Comparison of ENCODE assay signal across 11 cellular contexts in genomic region chr20:32470940-32471339, GRCh38.
DNase-seq lines count a peak whose midpoint lies in the region; ATAC-seq, FAIRE-seq and TF ChIP-seq lines count a peak whose summit lies in the region.
"Had no signal": no experiment of that assay in that cellular context is flagged by ENCODE, and none has a peak within 500 bp of the region (broad histone marks: within the 10 kb centered on the region; RNA-seq: fewer than 3 reads in every experiment).

No MANE protein-coding gene starts in this region.

- peak overlapping the region; percentile 20 for H3K4me2 ChIP-seq in endothelial cell of umbilical vein (ENCODE audit: insufficient read depth, low read length)
- H3K4me2 ChIP-seq in neuronal stem cell (ENCODE audit: insufficient read depth, low read length, poor library complexity, severe bottlenecking): no peak overlapping the region

- peak overlapping the region; percentile 25 for H3K14ac ChIP-seq in neuronal stem cell (ENCODE audit: low read length)

- peak overlapping the region; percentile 14 for H2BK15ac ChIP-seq in neuronal stem cell (ENCODE audit: low read length)

- peak; percentile 52 for FAIRE-seq in endothelial cell of umbilical vein (lab: Jason Lieb, UNC)

- H3K27me3 ChIP-seq in left ventricle myocardium inferior (ENCODE audit: low read depth): no peaks in the 10 kb centered on the region
- no peaks in the 10 kb centered on the region for H3K27me3 ChIP-seq in endothelial cell of umbilical vein (ENCODE audit: control insufficient read depth in 2 of 2, insufficient read depth in 2 of 2, low read length in 2 of 2)
- H3K27me3 ChIP-seq in neuronal stem cell (ENCODE audit: control insufficient read depth in 3 of 3, insufficient read depth in 3 of 3, low read depth in 1 of 3, low read length in 3 of 3): no peaks in the 10 kb centered on the region
- no peaks in the 10 kb centered on the region for H3K27me3 ChIP-seq in upper lobe of right lung
- H3K27me3 ChIP-seq in body of pancreas: no peaks in the 10 kb centered on the region
- H3K27me3 ChIP-seq: testis had no signal

- no peak overlapping the region for H4K8ac ChIP-seq in neuronal stem cell (ENCODE audit: low read depth, low read length)

- H3K36me3 ChIP-seq in left ventricle myocardium inferior: peaks cover 4% of the 10 kb centered on the region
- H3K36me3 ChIP-seq in endothelial cell of umbilical vein (ENCODE audit: control insufficient read depth in 2 of 2, extremely low read depth in 1 of 2, insufficient read depth in 2 of 2, low read length in 2 of 2): peaks cover 12 to 16% of the 10 kb centered on the region in 2 experiments
- H3K36me3 ChIP-seq in neuronal stem cell (replicated peaks in 1 of 2; ENCODE audit: control insufficient read depth in 2 of 2, insufficient read depth in 2 of 2, low read length in 2 of 2): peaks cover 9 to 52% of the 10 kb centered on the region in 2 donors
- no peaks in the 10 kb centered on the region for H3K36me3 ChIP-seq in upper lobe of right lung
- H3K36me3 ChIP-seq in body of pancreas (replicated peaks in 1 of 2; ENCODE audit: insufficient read depth in 1 of 2, low read depth in 2 of 2): no peaks in the 10 kb centered on the region

- H2BK120ac ChIP-seq in neuronal stem cell (ENCODE audit: low read depth, low read length): no peak overlapping the region

- peaks cover 99% of the 10 kb centered on the region for H3K4me1 ChIP-seq in left ventricle myocardium inferior
- peaks cover 94% of the 10 kb centered on the region for H3K4me1 ChIP-seq in endothelial cell of umbilical vein (ENCODE audit: control insufficient read depth, extremely low read depth, insufficient read depth, low read length)
- H3K4me1 ChIP-seq in neuronal stem cell (ENCODE audit: control insufficient read depth in 2 of 2, insufficient read depth in 1 of 2, low read depth in 1 of 2, low read length in 2 of 2): peaks cover 37 to 52% of the 10 kb centered on the region in 2 donors
- H3K4me1 ChIP-seq in upper lobe of right lung: peaks cover 75% of the 10 kb centered on the region
- peaks cover 59% of the 10 kb centered on the region for H3K4me1 ChIP-seq in body of pancreas

- no peak for ATAC-seq in left cardiac atrium
- ATAC-seq in upper lobe of right lung: no peak
- no peak for ATAC-seq in GM18909 (IDR thresholded peaks at IDR 0.05; ENCODE audit: poor library complexity, unreplicated experiment)
- no peak for ATAC-seq in body of pancreas
- ATAC-seq: esophagus mucosa had no signal

- DNase-seq in left ventricle myocardium inferior (no peak), left cardiac atrium (no peak), endothelial cell of umbilical vein (ENCODE audit: low read depth, low spot score) (no peak), neuronal stem cell (ENCODE audit: low spot score) (no peak), upper lobe of right lung (no peak), body of pancreas (no peak)
- no peak for DNase-seq in activated effector memory CD4-positive, alpha-beta T cell treated with anti-CD3 and anti-CD28 coated beads, Interleukin-2, amount 50 U/mL, for 16 hours
- DNase-seq: NCI-H1694, testis had no signal

- H4K91ac ChIP-seq in neuronal stem cell (ENCODE audit: low read depth, low read length, poor library complexity): no peak overlapping the region

- H2BK12ac ChIP-seq in neuronal stem cell (ENCODE audit: low read length): peak overlapping the region; percentile 96

- no peak for TF ChIP-seq POLR2A in endothelial cell of umbilical vein (IDR thresholded peaks at IDR 0.05; ENCODE audit: low read depth, low read length)
- TF ChIP-seq POLR2A in body of pancreas (IDR thresholded peaks at IDR 0.05): no peak

- H4K20me1 ChIP-seq in endothelial cell of umbilical vein (replicated peaks; ENCODE audit: control insufficient read depth, extremely low read depth, insufficient read depth, low read length): no peaks in the 10 kb centered on the region

- no peak overlapping the region for H3K4ac ChIP-seq in neuronal stem cell (ENCODE audit: low read length)

- CTCF ChIA-PET in endothelial cell of umbilical vein (lab: Charles Lee): interaction anchor here (1.0 to 2.4 kb wide), 8 partner anchors 10 to 182 kb away, joined by 3 to 24 read pairs (median 6); no protein-coding TSS in a partner anchor

- H3K9me1 ChIP-seq in endothelial cell of umbilical vein (replicated peaks; ENCODE audit: control insufficient read depth, extremely low read depth, insufficient read depth, low read length): no peaks in the 10 kb centered on the region

- H3K9me3 ChIP-seq in left ventricle myocardium inferior (replicated peaks): no peaks in the 10 kb centered on the region
- no peaks in the 10 kb centered on the region for H3K9me3 ChIP-seq in endothelial cell of umbilical vein (replicated peaks; ENCODE audit: control insufficient read depth, insufficient read depth, low read length)
- no peaks in the 10 kb centered on the region for H3K9me3 ChIP-seq in neuronal stem cell (replicated peaks in 1 of 2; ENCODE audit: control insufficient read depth in 2 of 2, insufficient read depth in 1 of 2, low read depth in 1 of 2, low read length in 2 of 2)
- H3K9me3 ChIP-seq in upper lobe of right lung: no peaks in the 10 kb centered on the region
- H3K9me3 ChIP-seq in body of pancreas: no peaks in the 10 kb centered on the region
- H3K9me3 ChIP-seq: testis had no signal

- peak overlapping the region; percentile 79 for H3K18ac ChIP-seq in neuronal stem cell (ENCODE audit: low read length)

- H3K9ac ChIP-seq in endothelial cell of umbilical vein (replicated peaks; ENCODE audit: extremely low read depth, insufficient read depth, low read length): peak overlapping the region; percentile 64
- peak overlapping the region; percentile 54 for H3K9ac ChIP-seq in neuronal stem cell (ENCODE audit: low read depth, low read length, poor library complexity)

- no peak overlapping the region for H2AK5ac ChIP-seq in neuronal stem cell (ENCODE audit: low read depth, low read length)

- peaks cover 19% of the 10 kb centered on the region for H3K79me1 ChIP-seq in neuronal stem cell (ENCODE audit: low read depth, low read length)

- H3K23ac ChIP-seq in neuronal stem cell (ENCODE audit: low read depth, low read length, poor library complexity): no peak overlapping the region

- H2BK5ac ChIP-seq in neuronal stem cell (ENCODE audit: low read length): peak overlapping the region; percentile 82

- H2AFZ ChIP-seq in endothelial cell of umbilical vein (ENCODE audit: low read depth, low read length): no peak overlapping the region
- H2AFZ ChIP-seq in neuronal stem cell (ENCODE audit: low read length): no peak overlapping the region

- no TSS peak for BruUV-seq in endothelial cell of umbilical vein (replicated peaks; lab: Mats Ljungman, UMichigan)

- intact Hi-C loops in left ventricle myocardium inferior (cut with micrococcal nuclease) (no loop called here), left cardiac atrium (cut with DNase I) (no loop called here), endothelial cell of umbilical vein (cut with micrococcal nuclease) (loop anchor here (1.0 to 2.0 kb wide), 7 partner anchors 14 to 50 kb away; no protein-coding TSS in a partner anchor), upper lobe of right lung (cut with DNase I) (no loop called here), body of pancreas (cut with DNase I) (no loop called here)

- TF ChIP-seq CTCF in left ventricle myocardium inferior (IDR thresholded peaks at IDR 0.05; ENCODE audit: borderline replicate concordance) (no peak), endothelial cell of umbilical vein (IDR thresholded peaks at IDR 0.05; ENCODE audit: extremely low read depth in 1 of 2, insufficient read depth in 1 of 2, low read depth in 1 of 2, low read length in 2 of 2) (no peak), upper lobe of right lung (IDR thresholded peaks at IDR 0.05) (no peak), body of pancreas (IDR thresholded peaks at IDR 0.05) (no peak)

- dilution Hi-C loops in endothelial cell of umbilical vein (cut with MboI; ENCODE audit: extremely low pct_ligation_motif_present, low sequenced_read_pairs): no loop called here

- H3K4me3 ChIP-seq in left ventricle myocardium inferior (no peak overlapping the region), endothelial cell of umbilical vein (replicated peaks in 1 of 3; ENCODE audit: insufficient read depth in 1 of 3, low read depth in 1 of 3, low read length in 3 of 3) (no peak overlapping the region), neuronal stem cell (ENCODE audit: low read length in 2 of 2) (no peak overlapping the region), upper lobe of right lung (no peak overlapping the region), body of pancreas (no peak overlapping the region)
- H3K4me3 ChIP-seq: testis had no signal

- H3K27ac ChIP-seq in left ventricle myocardium inferior (replicated peaks) (peak overlapping the region; percentile 90), endothelial cell of umbilical vein (ENCODE audit: insufficient read depth, low read depth, low read length) (peak overlapping the region; percentile 94), neuronal stem cell (replicated peaks; ENCODE audit: low read length) (no peak overlapping the region), upper lobe of right lung (peak overlapping the region; percentile 42), body of pancreas (peak overlapping the region in 2 of 4 donors; percentile 29 to 41)
- H3K27ac ChIP-seq: testis had no signal

- WGBS in neuronal stem cell (ENCODE audit: extremely low coverage in 2 of 2, insufficient read length in 2 of 2, insufficient replicate concordance in 1 of 2), 2 donors: no CpG with 5 or more reads among the region's 9 CpGs
- WGBS in body of pancreas, 2 donors: 76 to 92% methylated on average over 5 to 9 of the region's 9 CpGs

- POLR2A ChIA-PET in endothelial cell of umbilical vein (lab: Charles Lee): no interaction called here

- peaks cover 93% of the 10 kb centered on the region for H3K79me2 ChIP-seq in endothelial cell of umbilical vein (ENCODE audit: control insufficient read depth, insufficient read depth, low read length)

TF ChIP-seq in endothelial cell of umbilical vein, 7 proteins besides CTCF, POLR2A, EP300 and RAD21:
- TF ChIP-seq POLR2AphosphoS5 (IDR thresholded peaks at IDR 0.05; ENCODE audit: insufficient read depth, low read depth, low read length) (no peak), EZH2 (IDR thresholded peaks at IDR 0.05; ENCODE audit: borderline replicate concordance, low read depth, low read length, severe bottlenecking) (no peak), FOS (IDR thresholded peaks at IDR 0.05; ENCODE audit: borderline replicate concordance, insufficient read depth, low read length) (no peak), MYC (IDR thresholded peaks at IDR 0.05; ENCODE audit: low read depth, low read length) (no peak), JUN (IDR thresholded peaks at IDR 0.05; ENCODE audit: borderline replicate concordance, insufficient read depth, insufficient read length, low read depth) (no peak)
